Comparison of ENCODE assay signal across 10 cellular contexts in the genomic region with DNA sequence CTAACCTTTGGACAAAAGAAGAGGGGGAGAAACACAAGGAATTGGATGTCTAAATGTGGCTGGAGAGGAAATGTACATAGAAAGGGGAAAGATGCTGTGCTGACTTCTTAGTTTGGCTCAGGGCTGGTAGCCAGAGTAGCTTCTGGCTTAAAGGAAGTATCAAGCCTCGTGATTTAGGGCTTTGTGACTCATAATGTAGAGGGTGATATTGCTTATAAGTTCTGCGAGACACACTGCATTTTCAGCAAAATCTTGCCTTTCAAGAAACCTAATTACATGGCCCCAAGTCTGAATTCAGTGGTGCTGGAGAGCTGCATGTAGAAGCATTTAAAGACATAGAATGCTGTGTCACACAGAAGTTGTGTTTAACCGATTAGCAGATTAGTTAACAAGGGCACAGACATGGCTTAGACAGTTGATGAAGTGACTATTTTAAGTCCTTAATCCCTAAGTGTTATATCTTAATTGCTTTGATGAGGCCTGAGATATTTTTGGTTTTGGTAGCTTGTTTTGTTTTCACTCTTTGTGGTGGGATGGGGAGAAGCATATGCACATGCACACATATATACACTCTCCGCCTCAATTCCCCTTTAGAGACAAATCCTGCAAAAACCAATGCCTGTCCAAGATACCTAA.
DNase-seq lines count a peak whose midpoint lies in the region; ATAC-seq and TF ChIP-seq lines count a peak whose summit lies in the region.
"Had no signal": no experiment of that assay in that cellular context is flagged by ENCODE, and none has a peak within 500 bp of the region (broad histone marks: within the 10 kb centered on the region; RNA-seq: fewer than 3 reads in every experiment).

No MANE protein-coding gene starts in this region.

- DNase-seq in GM04504 (ENCODE audit: low read depth): peak; percentile 47
- peak; percentile 30 for DNase-seq in activated CD4-positive, alpha-beta memory T cell treated with anti-CD3 and anti-CD28 coated beads, Interleukin-2, amount 10 ng/mL, durations not matched to agents 7 days and 5 days
- no peak for DNase-seq in left ventricle myocardium inferior
- DNase-seq in ovary: no peak
- DNase-seq: KG1 had no signal

- no peaks in the 10 kb centered on the region for H3K27me3 Mint-ChIP-seq in activated CD4-positive, alpha-beta memory T cell treated with anti-CD3 and anti-CD28 coated beads, Interleukin-2, amount 10 ng/mL, durations not matched to agents 7 days and 5 days

- H2AFZ ChIP-seq in ACC112 (ENCODE audit: low read length, unreplicated experiment): no peak overlapping the region

- no peaks in the 10 kb centered on the region for H3K27me3 ChIP-seq in ACC112 (ENCODE audit: insufficient read depth, low read length)
- no peaks in the 10 kb centered on the region for H3K27me3 ChIP-seq in left ventricle myocardium inferior (ENCODE audit: low read depth)
- no peaks in the 10 kb centered on the region for H3K27me3 ChIP-seq in ovary
- H3K27me3 ChIP-seq: neutrophil had no signal

- POLR2A ChIA-PET in activated CD4-positive, alpha-beta memory T cell treated with anti-CD3 and anti-CD28 coated beads, Interleukin-2, amount 10 ng/mL, durations not matched to agents 7 days and 5 days (lab: Charles Lee): interaction anchor here (0.6 to 1.6 kb wide), 8 partner anchors 21 to 721 kb away, joined by 3 to 6 read pairs (median 3); a partner anchor contains a TSS

- H3K27ac ChIP-seq in ACC112 (ENCODE audit: low read depth, low read length) (peak overlapping the region; percentile 61), left ventricle myocardium inferior (replicated peaks) (peak overlapping the region; percentile 23), ovary (no peak overlapping the region)
- H3K27ac ChIP-seq: neutrophil had no signal

- peaks cover 12% of the 10 kb centered on the region for H3K4me1 ChIP-seq in ACC112 (ENCODE audit: control insufficient read depth, insufficient read depth, low read length, unreplicated experiment)
- peaks cover 80% of the 10 kb centered on the region for H3K4me1 ChIP-seq in left ventricle myocardium inferior
- no peaks in the 10 kb centered on the region for H3K4me1 ChIP-seq in ovary (ENCODE audit: insufficient read depth)

- 82 to 92% (median 85%) methylated on average over 4 of the region's 4 CpGs for WGBS in ovary, 3 donors

- peaks cover 10% of the 10 kb centered on the region for H3K36me3 ChIP-seq in ACC112 (ENCODE audit: insufficient read depth, low read length)
- peaks cover 81% of the 10 kb centered on the region for H3K36me3 ChIP-seq in left ventricle myocardium inferior
- H3K36me3 ChIP-seq in ovary: no peaks in the 10 kb centered on the region
- H3K36me3 ChIP-seq: neutrophil had no signal

- TF ChIP-seq CTCF in left ventricle myocardium inferior (IDR thresholded peaks at IDR 0.05; ENCODE audit: borderline replicate concordance) (no peak), ovary (IDR thresholded peaks at IDR 0.05) (no peak)

- intact Hi-C loops in left ventricle myocardium inferior (cut with micrococcal nuclease): loop anchor here (10.0 kb wide), 1 partner anchor 349 kb away; no protein-coding TSS in a partner anchor
- intact Hi-C loops in ovary (cut with DNase I): loop anchor here in 3 of 4 donors (5.0 to 10.0 kb wide), 3 partner anchors 349 to 359 kb away; no protein-coding TSS in a partner anchor

- H3K79me2 ChIP-seq in ACC112 (ENCODE audit: control insufficient read depth, insufficient read depth, low read length, unreplicated experiment): no peaks in the 10 kb centered on the region

- no peak for TF ChIP-seq POLR2A in ovary (IDR thresholded peaks at IDR 0.05)

- H3K4me3 Mint-ChIP-seq in activated CD4-positive, alpha-beta memory T cell treated with anti-CD3 and anti-CD28 coated beads, Interleukin-2, amount 10 ng/mL, durations not matched to agents 7 days and 5 days: no peak overlapping the region

- no peak for ATAC-seq in GM18873 (IDR thresholded peaks at IDR 0.05; ENCODE audit: low FRiP score, unreplicated experiment)
- ATAC-seq in HG03354 (IDR thresholded peaks at IDR 0.05; ENCODE audit: poor library complexity, severe bottlenecking, unreplicated experiment): no peak
- no peak for ATAC-seq in HG02798 (IDR thresholded peaks at IDR 0.05; ENCODE audit: poor library complexity, unreplicated experiment)

- CTCF ChIA-PET in activated CD4-positive, alpha-beta memory T cell treated with anti-CD3 and anti-CD28 coated beads, Interleukin-2, amount 10 ng/mL, durations not matched to agents 7 days and 5 days (lab: Charles Lee): interaction anchor here (0.6 to 2.7 kb wide), 18 partner anchors 9 to 372 kb away, joined by 3 to 28 read pairs (median 4); no protein-coding TSS in a partner anchor

- TF ChIP-seq EP300 in ovary (IDR thresholded peaks at IDR 0.05): no peak

- peak overlapping the region; percentile 45 for H3K27ac Mint-ChIP-seq in activated CD4-positive, alpha-beta memory T cell treated with anti-CD3 and anti-CD28 coated beads, Interleukin-2, amount 10 ng/mL, durations not matched to agents 7 days and 5 days

- H3K4me3 ChIP-seq in ACC112 (ENCODE audit: low read depth, low read length) (no peak overlapping the region), left ventricle myocardium inferior (no peak overlapping the region), ovary (no peak overlapping the region)

- peaks cover 44% of the 10 kb centered on the region for H3K4me1 Mint-ChIP-seq in activated CD4-positive, alpha-beta memory T cell treated with anti-CD3 and anti-CD28 coated beads, Interleukin-2, amount 10 ng/mL, durations not matched to agents 7 days and 5 days

- no peaks in the 10 kb centered on the region for H3K9me3 ChIP-seq in left ventricle myocardium inferior (replicated peaks)
- no peaks in the 10 kb centered on the region for H3K9me3 ChIP-seq in ovary
- H3K9me3 ChIP-seq: neutrophil had no signal

- H3K36me3 Mint-ChIP-seq in activated CD4-positive, alpha-beta memory T cell treated with anti-CD3 and anti-CD28 coated beads, Interleukin-2, amount 10 ng/mL, durations not matched to agents 7 days and 5 days (ENCODE audit: low read depth): peaks cover 32% of the 10 kb centered on the region

- peaks cover 3% of the 10 kb centered on the region for H3K9me3 Mint-ChIP-seq in activated CD4-positive, alpha-beta memory T cell treated with anti-CD3 and anti-CD28 coated beads, Interleukin-2, amount 10 ng/mL, durations not matched to agents 7 days and 5 days

Comparison
In these comparisons a context has a peak if more than half of its experiments do, and no peak if none do; other contexts are left out.
1. H3K27ac ChIP-seq: peak in ACC112 (single experiment) and left ventricle myocardium inferior (single experiment); none in ovary (0 of 2).
2. DNase-seq: peak in GM04504 (single experiment) and activated CD4-positive, alpha-beta memory T cell treated with anti-CD3 and anti-CD28 coated beads, Interleukin-2, amount 10 ng/mL, durations not matched to agents 7 days and 5 days (single experiment); none in left ventricle myocardium inferior (single experiment) and ovary (0 of 5).